7 cellular contexts compared by ENCODE assay signal in the genomic region with DNA sequence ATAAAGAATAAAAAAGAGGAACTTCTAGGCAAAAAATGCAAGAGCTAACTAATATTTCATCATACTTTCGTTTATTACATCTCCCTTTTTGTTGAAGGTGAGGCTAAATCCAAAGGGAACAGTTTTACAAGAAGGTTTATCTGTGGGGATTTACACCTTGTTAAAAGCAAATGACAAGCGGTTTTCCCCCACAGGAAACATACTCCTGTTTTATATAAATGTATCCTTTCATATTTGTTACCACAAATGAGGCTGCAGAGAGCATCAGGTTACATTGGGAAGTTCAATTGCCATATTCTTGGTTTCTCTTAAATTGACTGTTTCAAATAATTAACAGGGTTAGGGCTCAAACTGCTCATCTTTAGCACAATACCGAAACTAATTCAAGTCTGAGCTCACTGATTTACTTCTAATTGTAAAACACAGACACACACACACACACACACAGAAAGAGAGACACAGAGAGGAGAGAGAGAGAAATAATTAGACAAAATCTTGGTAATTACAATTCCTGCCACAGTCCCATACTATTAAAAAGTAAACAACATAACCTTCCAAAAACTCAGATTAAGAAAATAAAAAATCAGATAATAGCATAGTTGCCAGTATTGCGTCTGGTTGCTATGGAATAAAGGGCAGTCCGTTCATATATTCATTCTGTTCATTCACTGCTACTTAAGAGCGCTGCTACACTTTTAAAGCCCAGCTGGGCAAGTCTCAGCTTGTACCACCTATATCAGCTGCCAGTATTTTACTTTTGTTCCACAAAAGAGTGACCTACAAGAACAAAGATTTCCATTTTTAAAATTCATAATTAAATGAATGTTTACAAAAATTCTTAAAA.
DNase-seq lines count a peak whose midpoint lies in the region; ATAC-seq lines count a peak whose summit lies in the region.

No MANE protein-coding gene starts in this region.

- no peaks in the 10 kb centered on the region for H3K9me3 Mint-ChIP-seq in central memory CD8-positive, alpha-beta T cell

- H3K27ac Mint-ChIP-seq in central memory CD8-positive, alpha-beta T cell (ENCODE audit: low read depth) = peak overlapping the region; percentile 86

- no peaks in the 10 kb centered on the region for H3K4me1 ChIP-seq in rectal smooth muscle tissue (ENCODE audit: control insufficient read depth, insufficient read depth, low read length)

- peaks cover 6% of the 10 kb centered on the region for H3K36me3 Mint-ChIP-seq in central memory CD8-positive, alpha-beta T cell (ENCODE audit: insufficient read depth)

- peak; percentile 84 for DNase-seq in NCI-H345 (lab: John Stamatoyannopoulos, UW)
- DNase-seq in central memory CD8-positive, alpha-beta T cell (ENCODE audit: low spot score in 2 of 2) = no peak
- DNase-seq in RKO (ENCODE audit: low spot score) = no peak
- DNase-seq in activated CD4-positive, CD25-positive, alpha-beta regulatory T cell treated with anti-CD3 and anti-CD28 coated beads, Interleukin-2, amount 50 U/mL, for 72 hours = no peak

- no peaks in the 10 kb centered on the region for H3K27me3 Mint-ChIP-seq in central memory CD8-positive, alpha-beta T cell

- H3K4me3 ChIP-seq in rectal smooth muscle tissue (ENCODE audit: low read length) = peak overlapping the region; percentile 4

- no peaks in the 10 kb centered on the region for H3K36me3 ChIP-seq in rectal smooth muscle tissue (ENCODE audit: control insufficient read depth, insufficient read depth, low read length)

- peak overlapping the region; percentile 50 for H3K4me3 Mint-ChIP-seq in central memory CD8-positive, alpha-beta T cell

- H3K27me3 ChIP-seq in rectal smooth muscle tissue (ENCODE audit: control insufficient read depth, insufficient read depth, low read length) = no peaks in the 10 kb centered on the region

- peak; percentile 48 for ATAC-seq in GM18498 (IDR thresholded peaks at IDR 0.05; ENCODE audit: unreplicated experiment)
- peak; percentile 40 for ATAC-seq in HG02885 (IDR thresholded peaks at IDR 0.05; ENCODE audit: poor library complexity, unreplicated experiment)
- ATAC-seq in central memory CD8-positive, alpha-beta T cell (replicated peaks; ENCODE audit: extremely low read depth, poor library complexity, severe bottlenecking) = no peak

- H3K27ac ChIP-seq in rectal smooth muscle tissue (ENCODE audit: low read depth, low read length) = no peak overlapping the region

- peaks cover 38% of the 10 kb centered on the region for H3K4me1 Mint-ChIP-seq in central memory CD8-positive, alpha-beta T cell

- no peak overlapping the region for H3K9ac ChIP-seq in rectal smooth muscle tissue (ENCODE audit: low read length)
